Comparison of ENCODE assay signal across 20 cellular contexts in the genomic region with DNA sequence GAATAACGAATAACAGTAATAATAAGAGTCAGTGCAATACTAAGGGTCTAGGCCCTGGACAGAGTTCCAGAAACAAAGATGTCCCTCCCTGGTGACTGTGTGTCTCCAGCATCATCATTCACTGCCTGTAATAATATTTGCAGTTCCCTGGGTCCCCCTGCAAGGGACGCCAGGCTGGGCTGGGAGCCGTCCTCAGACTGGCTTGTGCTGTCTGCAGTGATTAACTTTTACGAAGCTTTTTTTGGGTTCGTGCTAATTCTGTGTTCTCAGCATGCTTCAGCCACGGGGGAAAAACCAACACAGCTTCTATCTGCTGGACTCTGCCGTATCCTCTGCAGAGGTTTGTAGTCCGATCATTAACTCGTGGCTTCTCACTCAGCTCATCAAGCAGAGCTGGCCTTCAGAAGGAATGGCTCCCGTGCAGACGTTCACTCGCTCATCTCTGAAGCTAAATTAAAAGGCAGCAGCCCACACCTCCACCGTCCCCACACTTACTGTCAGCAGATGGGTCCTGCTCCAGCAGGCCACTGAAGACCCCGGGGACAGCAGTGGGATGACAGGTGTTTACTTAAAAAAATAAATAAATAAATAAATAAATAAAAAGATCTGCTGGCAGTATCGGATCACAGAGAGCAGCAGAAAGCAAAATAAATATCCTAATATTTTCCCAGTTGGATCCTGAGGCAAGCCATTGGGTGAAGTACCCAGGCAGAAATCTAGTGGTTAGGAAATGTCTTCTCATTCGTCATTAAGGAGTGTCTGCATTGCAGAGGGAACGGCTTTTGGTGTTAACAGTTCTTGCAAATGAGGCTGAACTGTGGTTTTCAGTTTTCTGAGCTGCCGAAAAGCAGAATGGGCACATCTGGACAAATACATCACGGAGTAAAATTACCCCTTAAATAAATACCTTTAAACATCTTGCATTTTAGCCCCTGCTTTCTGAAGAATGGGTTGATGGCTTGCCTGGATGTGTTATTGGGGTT.
DNase-seq lines count a peak whose midpoint lies in the region; ATAC-seq and TF ChIP-seq lines count a peak whose summit lies in the region.
"Had no signal": no experiment of that assay in that cellular context is flagged by ENCODE, and none has a peak within 500 bp of the region (broad histone marks: within the 10 kb centered on the region; RNA-seq: fewer than 3 reads in every experiment).

No MANE protein-coding gene starts in this region.

- H3K27ac ChIP-seq in OCI-LY7 (ENCODE audit: low read depth, low read length, poor library complexity, severe bottlenecking): no peak overlapping the region
- H3K27ac ChIP-seq: C4-2B, testis had no signal

- intact Hi-C loops in OCI-LY7 (cut with micrococcal nuclease; ENCODE audit: unreplicated experiment): loop anchor here (5.0 kb wide), 1 partner anchor 123 kb away; a partner anchor contains a TSS

- H3K4me1 ChIP-seq in OCI-LY7 (ENCODE audit: insufficient read depth, low read length, poor library complexity, severe bottlenecking): peaks cover 33% of the 10 kb centered on the region
- H3K4me1 ChIP-seq: testis had no signal

- no TSS peak for BruUV-seq in OCI-LY7 (replicated peaks; lab: Mats Ljungman, UMichigan)

- peaks cover 31% of the 10 kb centered on the region for H3K27me3 Mint-ChIP-seq in glutamatergic neuron (ENCODE audit: unreplicated experiment)
- H3K27me3 Mint-ChIP-seq: naive B cell had no signal

- H3K27ac Mint-ChIP-seq in glutamatergic neuron (ENCODE audit: unreplicated experiment): peak overlapping the region; percentile 41

- peak; percentile 66 for ATAC-seq in GM18511 (IDR thresholded peaks at IDR 0.05; ENCODE audit: unreplicated experiment)
- peak; percentile 46 for ATAC-seq in GM21619 (IDR thresholded peaks at IDR 0.05; ENCODE audit: unreplicated experiment)
- no peak for ATAC-seq in left lobe of liver
- ATAC-seq: GM12878 had no signal

- H3K79me2 ChIP-seq in OCI-LY7 (ENCODE audit: insufficient read depth, low read depth, low read length): no peaks in the 10 kb centered on the region

- no peaks in the 10 kb centered on the region for H3K36me3 Mint-ChIP-seq in glutamatergic neuron (ENCODE audit: unreplicated experiment)
- H3K36me3 Mint-ChIP-seq: activated naive CD8-positive, alpha-beta T cell treated with anti-CD3 and anti-CD28 coated beads, Interleukin-2, amount 10 ng/mL, durations not matched to agents 7 days and 5 days; mesothelial cell of epicardium had no signal

- H3K4me1 Mint-ChIP-seq in glutamatergic neuron (ENCODE audit: low read depth, unreplicated experiment): peaks cover 59% of the 10 kb centered on the region
- H3K4me1 Mint-ChIP-seq: activated naive CD8-positive, alpha-beta T cell treated with anti-CD3 and anti-CD28 coated beads, Interleukin-2, amount 10 ng/mL, durations not matched to agents 7 days and 5 days had no signal

- no peak overlapping the region for H3K4me3 ChIP-seq in OCI-LY7 (ENCODE audit: low read depth, low read length, poor library complexity, severe bottlenecking)
- H3K4me3 ChIP-seq: GM12878, testis had no signal

- CTCF ChIA-PET in OCI-LY7 (lab: Charles Lee; ENCODE audit: unreplicated experiment): no interaction called here

- POLR2A ChIA-PET in OCI-LY7 (lab: Charles Lee): interaction anchor here (0.5 to 1.4 kb wide), 4 partner anchors 10 to 123 kb away, joined by 3 to 4 read pairs (median 3); no protein-coding TSS in a partner anchor

- H3K4me2 ChIP-seq in OCI-LY7 (ENCODE audit: low read length): peak overlapping the region; percentile 21; the same call in 1 of the 2 replicates

- DNase-seq in OCI-LY7 (ENCODE audit: low spot score) (no peak), glutamatergic neuron (peak; percentile 2), left lobe of liver (ENCODE audit: low spot score) (no peak), EL (no peak)
- no peak for DNase-seq in activated CD4-positive, alpha-beta T cell treated with anti-CD3 and anti-CD28 coated beads for 1 hour
- DNase-seq in activated CD4-positive, alpha-beta T cell treated with anti-CD3 and anti-CD28 coated beads, Interleukin-2, amount 50 U/mL, for 4 hours: no peak
- DNase-seq: activated effector memory CD4-positive, alpha-beta T cell treated with Interleukin-2 at 50 U/mL for 16 hours; activated naive CD8-positive, alpha-beta T cell treated with anti-CD3 and anti-CD28 coated beads, Interleukin-2, amount 10 ng/mL, durations not matched to agents 7 days and 5 days; central memory CD4-positive, alpha-beta T cell; naive B cell; NCI-H2029 treated with DMSO at 0.1 percent for 48 hours; NCI-H226; NCI-H82; stimulated activated naive CD4-positive, alpha-beta T cell; testis had no signal

- H3K4me3 Mint-ChIP-seq in glutamatergic neuron (ENCODE audit: unreplicated experiment): peak overlapping the region; percentile 34
- H3K4me3 Mint-ChIP-seq: activated naive CD8-positive, alpha-beta T cell treated with anti-CD3 and anti-CD28 coated beads, Interleukin-2, amount 10 ng/mL, durations not matched to agents 7 days and 5 days; mesothelial cell of epicardium had no signal

- H3K36me3 ChIP-seq in OCI-LY7 (ENCODE audit: insufficient read depth, low read length): no peaks in the 10 kb centered on the region

- H3K9me3 ChIP-seq in OCI-LY7 (ENCODE audit: low read length): no peaks in the 10 kb centered on the region
- H3K9me3 ChIP-seq: testis had no signal

- TF ChIP-seq CTCF in OCI-LY7 (conservative IDR thresholded peaks at IDR 0.05; ENCODE audit: low read length): no peak
- TF ChIP-seq CTCF in glutamatergic neuron (IDR thresholded peaks at IDR 0.05; ENCODE audit: partially characterized antibody, unreplicated experiment): no peak

- H3K9me3 Mint-ChIP-seq in glutamatergic neuron (ENCODE audit: unreplicated experiment): peaks cover 25% of the 10 kb centered on the region
- H3K9me3 Mint-ChIP-seq: activated naive CD8-positive, alpha-beta T cell treated with anti-CD3 and anti-CD28 coated beads, Interleukin-2, amount 10 ng/mL, durations not matched to agents 7 days and 5 days; mesothelial cell of epicardium; naive B cell had no signal

- H2AFZ ChIP-seq in OCI-LY7 (ENCODE audit: low read length): no peak overlapping the region

- H4K20me1 ChIP-seq in OCI-LY7 (ENCODE audit: insufficient read depth, low read length): no peaks in the 10 kb centered on the region

- H3K9me2 ChIP-seq in OCI-LY7 (ENCODE audit: insufficient read depth, low read length): no peaks in the 10 kb centered on the region
